Comparison of ENCODE assay signal across 17 cellular contexts in the genomic region with DNA sequence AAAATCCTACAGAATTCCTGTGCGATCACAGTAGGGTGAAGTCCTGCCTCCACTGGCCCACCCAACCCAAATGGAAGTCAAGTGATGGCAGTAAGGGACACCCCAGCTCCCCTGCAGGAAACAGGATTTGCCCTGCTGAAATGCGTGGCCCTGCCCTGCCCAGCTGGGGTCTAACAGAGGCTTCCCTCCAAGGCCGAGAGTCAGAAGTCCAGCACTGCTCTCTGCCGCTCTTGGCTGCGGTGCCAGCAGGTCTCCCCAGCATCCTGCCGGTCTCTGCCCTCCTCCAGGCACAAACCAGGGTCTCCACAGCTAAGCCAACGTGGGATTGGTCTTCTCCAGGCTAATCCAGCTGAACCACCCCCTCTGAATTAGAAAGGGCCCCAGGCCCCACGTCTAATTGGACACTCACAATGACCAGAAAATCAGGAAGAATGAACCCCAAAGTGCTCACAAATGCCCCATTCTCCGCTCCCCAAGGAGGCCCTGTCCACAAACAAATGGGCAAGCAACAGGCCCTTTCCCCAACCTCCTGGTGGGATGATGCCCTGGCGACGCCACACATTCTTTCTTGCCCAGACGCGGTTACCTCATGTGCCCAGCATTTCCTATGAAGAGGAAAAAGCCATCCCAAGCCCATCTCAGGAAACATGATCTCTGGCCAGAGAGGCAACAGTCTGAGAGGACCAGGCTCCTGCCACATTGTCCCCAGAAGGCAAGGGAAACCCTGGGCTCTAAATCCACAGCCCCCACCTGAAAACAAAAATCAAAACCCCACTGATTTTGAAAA.
"Had no signal": no experiment of that assay in that cellular context is flagged by ENCODE, and none has a peak within 500 bp of the region (broad histone marks: within the 10 kb centered on the region; RNA-seq: fewer than 3 reads in every experiment).

No MANE protein-coding gene starts in this region.

- H3K4me1 ChIP-seq: foreskin keratinocyte, uterus had no signal

- H3K4me3 ChIP-seq: pancreas, skin epidermis, thyroid gland, uterus had no signal

- H3K9me3 ChIP-seq: pancreas, thyroid gland, uterus had no signal

- H3K27me3 ChIP-seq: brain microvascular endothelial cell, foreskin keratinocyte, pancreas, thyroid gland, uterus had no signal

- H3K36me3 ChIP-seq: brain microvascular endothelial cell, pancreas, thyroid gland, uterus had no signal

- DNase-seq: activated CD4-positive, alpha-beta T cell treated with anti-CD3 and anti-CD28 coated beads for 48 hours; activated CD8-positive, alpha-beta T cell treated with anti-CD3 and anti-CD28 coated beads for 36 hours; activated gamma-delta T cell; activated T-cell treated with anti-CD3 and anti-CD28 coated beads, Interleukin-2, amount 50 U/mL, for 4 hours; amniotic stem cell; brain microvascular endothelial cell; effector memory CD4-positive, alpha-beta T cell; foreskin keratinocyte; left ventricle myocardium superior; stimulated activated CD4-positive, alpha-beta T cell treated with anti-CD3 and anti-CD28 coated beads, Interleukin-15, amount 100 ng/mL, for 24 hours; stimulated activated CD4-positive, alpha-beta T cell treated with anti-CD3 and anti-CD28 coated beads, Interleukin-4, amount 100 ng/mL, for 1 hour; stimulated activated naive B cell treated with anti-CD40 and anti-IgM and Interleukin-4, amounts not matched to agents 10 μg/mL and 1 μg/mL and 100 μg/mL, for 72 hours; T-helper 2 cell; thyroid gland; uterus had no signal
